Comparison of ENCODE assay signal across 25 cellular contexts in the genomic region with DNA sequence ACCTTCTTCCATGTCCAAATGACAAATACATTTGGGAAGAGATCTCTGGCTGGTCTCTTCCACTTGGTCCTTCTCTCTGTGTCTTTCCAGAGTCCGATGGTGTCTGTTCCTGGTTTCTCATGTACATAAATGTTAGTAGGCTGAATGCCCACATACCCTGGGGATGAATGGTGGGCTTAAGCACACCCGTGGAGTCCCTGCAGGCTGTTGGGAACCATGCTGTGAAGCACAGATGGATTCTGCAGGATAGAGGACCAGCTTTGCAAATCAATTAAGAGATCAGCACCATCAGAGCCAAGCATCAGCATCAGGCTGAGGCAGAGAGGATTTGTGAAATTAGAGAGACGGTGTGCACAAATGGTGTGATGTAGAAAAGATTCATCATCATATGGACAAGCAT.
"Had no signal": no experiment of that assay in that cellular context is flagged by ENCODE, and none has a peak within 500 bp of the region (broad histone marks: within the 10 kb centered on the region; RNA-seq: fewer than 3 reads in every experiment).

No MANE protein-coding gene starts in this region.

- FAIRE-seq: TTC549 had no signal

- H3K4me1 Mint-ChIP-seq: activated CD4-positive, alpha-beta memory T cell treated with anti-CD3 and anti-CD28 coated beads, Interleukin-2, amount 10 ng/mL, durations not matched to agents 7 days and 5 days; activated CD4-positive, alpha-beta T cell treated with anti-CD3 and anti-CD28 coated beads for 36 hours; activated T-helper 17 cell treated with anti-CD3 and anti-CD28 coated beads, Interleukin-2, amount 50 U/mL, for 72 hours had no signal

- H3K4me3 Mint-ChIP-seq: activated CD4-positive, alpha-beta memory T cell treated with anti-CD3 and anti-CD28 coated beads, Interleukin-2, amount 10 ng/mL, durations not matched to agents 7 days and 5 days; activated CD4-positive, alpha-beta T cell treated with anti-CD3 and anti-CD28 coated beads for 36 hours; activated naive CD4-positive, alpha-beta T cell treated with anti-CD3 and anti-CD28 coated beads for 36 hours; activated naive CD8-positive, alpha-beta T cell; activated T-helper 17 cell treated with anti-CD3 and anti-CD28 coated beads, Interleukin-2, amount 50 U/mL, for 72 hours; T-helper 17 cell had no signal

- H3K27ac ChIP-seq: breast epithelium, coronary artery had no signal

- H3K9me3 ChIP-seq: breast epithelium, MG63 had no signal

- H3K36me3 Mint-ChIP-seq: activated naive CD8-positive, alpha-beta T cell had no signal

- H3K4me1 ChIP-seq: breast epithelium had no signal

- DNase-seq: activated CD4-positive, alpha-beta memory T cell treated with anti-CD3 and anti-CD28 coated beads, Interleukin-2, amount 10 ng/mL, durations not matched to agents 7 days and 5 days; activated CD4-positive, alpha-beta T cell treated with anti-CD3 and anti-CD28 coated beads for 36 hours; activated CD4-positive, alpha-beta T cell treated with anti-CD3 and anti-CD28 coated beads, Interleukin-2, amount 50 U/mL, for 1 hour; activated gamma-delta T cell; activated naive CD4-positive, alpha-beta T cell treated with anti-CD3 and anti-CD28 coated beads for 36 hours; activated T-cell treated with anti-CD3 and anti-CD28 coated beads for 4 hours; activated T-cell treated with anti-CD3 and anti-CD28 coated beads, Interleukin-2, amount 50 U/mL, for 48 hours; anterior cingulate cortex; central memory CD4-positive, alpha-beta T cell; MG63; NCI-H1105; NCI-H1436; NCI-H2029; NCI-H2107; NCI-H2171 treated with DMSO at 0.1 percent for 48 hours; NCI-H226; NCI-H748 treated with DMSO at 0.1 percent for 48 hours; SIG-M5; T-helper 17 cell; T1000 had no signal

- H3K9me3 Mint-ChIP-seq: activated CD4-positive, alpha-beta memory T cell treated with anti-CD3 and anti-CD28 coated beads, Interleukin-2, amount 10 ng/mL, durations not matched to agents 7 days and 5 days; activated naive CD4-positive, alpha-beta T cell treated with anti-CD3 and anti-CD28 coated beads for 36 hours; activated T-helper 17 cell treated with anti-CD3 and anti-CD28 coated beads, Interleukin-2, amount 50 U/mL, for 72 hours had no signal

- H3K36me3 ChIP-seq: breast epithelium, MG63 had no signal

- H3K4me3 ChIP-seq: breast epithelium, coronary artery, MG63 had no signal

- H3K27ac Mint-ChIP-seq: activated CD4-positive, alpha-beta memory T cell treated with anti-CD3 and anti-CD28 coated beads, Interleukin-2, amount 10 ng/mL, durations not matched to agents 7 days and 5 days; activated CD4-positive, alpha-beta T cell treated with anti-CD3 and anti-CD28 coated beads for 36 hours; activated naive CD4-positive, alpha-beta T cell treated with anti-CD3 and anti-CD28 coated beads for 36 hours; activated naive CD8-positive, alpha-beta T cell; activated T-helper 17 cell treated with anti-CD3 and anti-CD28 coated beads, Interleukin-2, amount 50 U/mL, for 72 hours; T-helper 17 cell had no signal

- ATAC-seq: activated CD4-positive, alpha-beta T cell treated with anti-CD3 and anti-CD28 coated beads for 36 hours; activated T-helper 17 cell treated with anti-CD3 and anti-CD28 coated beads, Interleukin-2, amount 50 U/mL, for 72 hours; T-helper 17 cell had no signal
